ENCODE assay signal across 1 cellular context in the genomic region with DNA sequence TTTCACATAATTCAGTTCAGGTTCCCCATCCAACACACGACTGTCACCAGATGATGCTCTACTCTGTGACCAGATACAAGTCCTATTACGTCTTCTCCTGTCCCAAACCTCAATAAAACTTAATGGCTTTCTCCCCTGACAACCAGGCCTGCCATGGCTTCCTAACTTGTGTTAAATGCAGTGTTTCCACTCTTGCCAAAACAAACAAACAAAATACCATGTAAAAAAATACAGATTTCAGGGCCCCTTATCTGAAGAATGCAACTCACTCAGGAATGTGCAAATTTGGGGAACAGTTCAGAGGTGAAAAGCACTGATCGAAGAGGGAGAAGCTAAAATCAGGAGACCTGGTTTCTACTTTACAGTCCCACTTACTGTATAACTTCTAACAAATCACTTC.
TF ChIP-seq lines count a peak whose summit lies in the region.

No MANE protein-coding gene starts in this region.

TF ChIP-seq in HepG2, 621 proteins besides CTCF, POLR2A, EP300 and RAD21 (continued from another document):
- no peak for TF ChIP-seq THRA (CRISPR knock-in tag; IDR thresholded peaks at IDR 0.05; ENCODE audit: borderline replicate concordance)
- no peak for TF ChIP-seq NCOA5 (CRISPR knock-in tag; IDR thresholded peaks at IDR 0.05)
- no peak for TF ChIP-seq ZNF883 (CRISPR knock-in tag; IDR thresholded peaks at IDR 0.05; ENCODE audit: not compliant biosample characterization)
- no peak for TF ChIP-seq ARNTL (CRISPR knock-in tag; IDR thresholded peaks at IDR 0.05)
- no peak for TF ChIP-seq NFYB (CRISPR knock-in tag; IDR thresholded peaks at IDR 0.05)
- no peak for TF ChIP-seq MATR3 (CRISPR knock-in tag; IDR thresholded peaks at IDR 0.05)
- no peak for TF ChIP-seq MLXIP (CRISPR knock-in tag; IDR thresholded peaks at IDR 0.05; ENCODE audit: borderline replicate concordance)
- TF ChIP-seq MAFG (CRISPR knock-in tag; IDR thresholded peaks at IDR 0.05), result no peak
- TF ChIP-seq CREB1 (IDR thresholded peaks at IDR 0.05), result no peak
- TF ChIP-seq CREB1 (CRISPR knock-in tag; IDR thresholded peaks at IDR 0.05), result no peak
- TF ChIP-seq ZKSCAN8 (CRISPR knock-in tag; IDR thresholded peaks at IDR 0.05; ENCODE audit: borderline replicate concordance), result no peak
- TF ChIP-seq, protein P1, sequence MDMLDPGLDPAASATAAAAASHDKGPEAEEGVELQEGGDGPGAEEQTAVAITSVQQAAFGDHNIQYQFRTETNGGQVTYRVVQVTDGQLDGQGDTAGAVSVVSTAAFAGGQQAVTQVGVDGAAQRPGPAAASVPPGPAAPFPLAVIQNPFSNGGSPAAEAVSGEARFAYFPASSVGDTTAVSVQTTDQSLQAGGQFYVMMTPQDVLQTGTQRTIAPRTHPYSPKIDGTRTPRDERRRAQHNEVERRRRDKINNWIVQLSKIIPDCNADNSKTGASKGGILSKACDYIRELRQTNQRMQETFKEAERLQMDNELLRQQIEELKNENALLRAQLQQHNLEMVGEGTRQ (IDR thresholded peaks at IDR 0.05; ENCODE audit: low read depth, low read length), result no peak
- TF ChIP-seq, protein P1 (CRISPR knock-in tag; IDR thresholded peaks at IDR 0.05; ENCODE audit: borderline replicate concordance), result no peak
- no peak for TF ChIP-seq ZBTB14 (CRISPR knock-in tag; IDR thresholded peaks at IDR 0.05)
- no peak for TF ChIP-seq MAF1 (CRISPR knock-in tag; IDR thresholded peaks at IDR 0.05; ENCODE audit: borderline replicate concordance)
- no peak for TF ChIP-seq MXD3 (CRISPR knock-in tag; IDR thresholded peaks at IDR 0.05)
- TF ChIP-seq EHMT2 (IDR thresholded peaks at IDR 0.05; ENCODE audit: borderline replicate concordance, low read depth, low read length), result no peak
- no peak for TF ChIP-seq ATAD3A (CRISPR knock-in tag; IDR thresholded peaks at IDR 0.05)
